7 cellular contexts compared by ENCODE assay signal in the genomic region with DNA sequence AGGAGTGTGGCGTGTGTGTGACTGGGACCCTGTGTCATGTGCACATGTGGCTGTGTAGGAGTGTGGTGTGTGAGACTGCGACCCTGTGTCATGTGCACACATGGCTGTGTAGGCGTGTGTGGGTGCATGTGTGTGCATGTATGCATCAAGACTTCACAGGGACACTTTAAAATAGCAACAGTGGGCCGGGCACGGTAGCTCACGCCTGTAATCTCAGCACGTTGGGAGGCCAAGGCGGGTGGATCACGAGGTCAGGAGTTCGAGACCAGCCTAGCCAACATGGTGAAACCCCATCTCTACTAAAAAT. TPM values are rescaled to one million over a fixed set of nuclear protein-coding genes. Genes with fewer than 3 reads are reported as not detected.
DNase-seq lines count a peak whose midpoint lies in the region; FAIRE-seq and TF ChIP-seq lines count a peak whose summit lies in the region.
"Not testable (repeated sequence)": the region's sequence is repeated elsewhere in the genome, so short reads cannot be mapped to it uniquely, and the experiment has no call there.
"Had no signal": no experiment of that assay in that cellular context is flagged by ENCODE, and none has a peak within 500 bp of the region (broad histone marks: within the 10 kb centered on the region; RNA-seq: fewer than 3 reads in every experiment).

No MANE protein-coding gene starts in this region.

- CTCF ChIA-PET in HEK293 (lab: Yijun Ruan, JAX), result interaction anchor here (0.9 kb wide), 1 partner anchor 35 kb away, joined by 3 read pairs; no protein-coding TSS in a partner anchor

- H3K4me1 ChIP-seq in HEK293 (ENCODE audit: control insufficient read depth, insufficient read depth, low read length); kidney (ENCODE audit: control insufficient read depth in 1 of 2, insufficient read depth in 1 of 2, low read depth in 1 of 2, low read length in 2 of 2): not testable (repeated sequence)
- H3K4me1 ChIP-seq in breast epithelium (peaks cover 0 to 14% of the 10 kb centered on the region in 2 donors), skeletal muscle tissue (ENCODE audit: control insufficient read depth in 3 of 3, insufficient read depth in 3 of 3, low read length in 3 of 3) (peaks cover 34 to 46% (median 43%) of the 10 kb centered on the region in 3 donors)

- not testable (repeated sequence) for FAIRE-seq in kidney (lab: Jason Lieb, UNC)

- H3K27me3 ChIP-seq in breast epithelium, result peaks cover 0 to 30% of the 10 kb centered on the region in 2 donors
- H3K27me3 ChIP-seq in skeletal muscle tissue (ENCODE audit: control insufficient read depth in 3 of 3, insufficient read depth in 3 of 3, low read length in 3 of 3), result peaks cover 26 to 49% (median 35%) of the 10 kb centered on the region in 3 donors

- not testable (repeated sequence) for DNase-seq in breast epithelium (ENCODE audit: low spot score in 2 of 2)
- peak; percentile 45 for DNase-seq in kidney

- TF ChIP-seq CTCF in HEK293 (tag by site-specific recombination; IDR thresholded peaks at IDR 0.05); breast epithelium (IDR thresholded peaks at IDR 0.05); kidney (IDR thresholded peaks at IDR 0.05; ENCODE audit: borderline replicate concordance, extremely low read depth, insufficient read depth): not testable (repeated sequence)

- not testable (repeated sequence) for H3K36me3 ChIP-seq in HEK293 (ENCODE audit: control insufficient read depth in 2 of 2, insufficient read depth in 1 of 2, low read length in 2 of 2); breast epithelium; kidney (ENCODE audit: control insufficient read depth in 1 of 2, insufficient read depth in 2 of 2, low read length in 2 of 2); skeletal muscle tissue (ENCODE audit: control insufficient read depth in 3 of 3, insufficient read depth in 3 of 3, low read length in 3 of 3)

- TF ChIP-seq POLR2A in breast epithelium (IDR thresholded peaks at IDR 0.05), result not testable (repeated sequence)

- H3K9ac ChIP-seq in kidney (ENCODE audit: low read length in 2 of 2); skeletal muscle tissue (ENCODE audit: low read depth in 1 of 3, low read length in 3 of 3): not testable (repeated sequence)

- H3K4me3 ChIP-seq in HEK293 (ENCODE audit: low read depth, low read length); breast epithelium; kidney (ENCODE audit: low read length in 2 of 2): not testable (repeated sequence)
- peak overlapping the region; percentile 50 to 65 (median 56) for H3K4me3 ChIP-seq in skeletal muscle tissue (ENCODE audit: low read length in 3 of 3)

- H3K9me3 ChIP-seq in HEK293 (ENCODE audit: control insufficient read depth, insufficient read depth, low read depth, low read length); breast epithelium; kidney (ENCODE audit: control insufficient read depth in 1 of 2, low read length in 2 of 2); skeletal muscle tissue (ENCODE audit: control insufficient read depth in 3 of 3, low read length in 3 of 3): not testable (repeated sequence)

- not testable (repeated sequence) for H3K27ac ChIP-seq in HEK293 (ENCODE audit: extremely low read depth, low read depth, low read length); kidney (ENCODE audit: low read depth in 2 of 2, low read length in 2 of 2); skeletal muscle tissue (ENCODE audit: low read depth, low read length)
- H3K27ac ChIP-seq in breast epithelium, result peak overlapping the region; percentile 29 to 69

- intact Hi-C loops in breast epithelium (cut with DNase I; ENCODE audit: low total_unique reads); kidney (cut with DNase I): not testable (repeated sequence)

- POLR2A ChIA-PET in HEK293 (lab: Yijun Ruan, JAX), result interaction anchor here (1.5 kb wide), 1 partner anchor 11 kb away, joined by 4 read pairs; no protein-coding TSS in a partner anchor

TF ChIP-seq in HEK293, 187 proteins besides CTCF, POLR2A, EP300 and RAD21:
- peak; percentile 54; the same call in 1 of the 2 replicates for TF ChIP-seq EGR2 (tag by site-specific recombination; IDR thresholded peaks at IDR 0.05; ENCODE audit: low read depth)
- TF ChIP-seq ZFHX2 (tag by site-specific recombination; conservative IDR thresholded peaks at IDR 0.05), result 0 out of 2 replicates have a peak, but pooled peaks have one; percentile 66
TF ChIP-seq in HEK293: peak in this region for 2; not testable (repeated sequence) for 185.

RNA-seq across cellular contexts. Expression of a gene that starts 10.1 kb away (rescaled TPM):
- total RNA-seq in breast epithelium, result under 1 TPM in 1 of 3 donors, not detected in 2; 0.33 TPM
- not detected for total RNA-seq in kidney
- polyA plus RNA-seq in kidney (ENCODE audit: insufficient read depth, low read depth, low replicate concordance), result not detected
- 1.6 TPM for total RNA-seq in skeletal muscle tissue
- total RNA-seq: HT-29, NCI-H460 had no signal
- polyA plus RNA-seq: GM23338 had no signal

RNA-seq across cellular contexts. Expression of a gene that starts 22.6 kb away (rescaled TPM):
- total RNA-seq in breast epithelium (not detected), kidney (not detected), skeletal muscle tissue (0.52 TPM)
- not detected for polyA plus RNA-seq in kidney (ENCODE audit: insufficient read depth, low read depth, low replicate concordance)

RNA-seq across cellular contexts. Expression of a gene that starts 36.5 kb away (rescaled TPM):
- total RNA-seq in breast epithelium (100 to 1,000 TPM in 1 of 3 donors, 10 to 100 TPM in 2; 48.2 to 157 (median 68.2) TPM), kidney (39.2 TPM), skeletal muscle tissue (11.5 TPM)
- 42.0 TPM for polyA plus RNA-seq in kidney (ENCODE audit: insufficient read depth, low read depth, low replicate concordance)

RNA-seq across cellular contexts. Expression of a gene that starts 36.7 kb away (rescaled TPM):
- total RNA-seq in breast epithelium, result 10 to 100 TPM; 26.3 to 32.8 (median 28.5) TPM
- 36.1 TPM for total RNA-seq in kidney
- 27.8 TPM for polyA plus RNA-seq in kidney (ENCODE audit: insufficient read depth, low read depth, low replicate concordance)
- total RNA-seq in skeletal muscle tissue, result 20.9 TPM

RNA-seq across cellular contexts. Expression of a gene that starts 48.1 kb away (rescaled TPM):
- total RNA-seq in breast epithelium (10 to 100 TPM; 11.5 to 23.9 (median 16.2) TPM), kidney (87.5 TPM), skeletal muscle tissue (13.0 TPM)
- 15.4 TPM for polyA plus RNA-seq in kidney (ENCODE audit: insufficient read depth, low read depth, low replicate concordance)
